13 cellular contexts compared by ENCODE assay signal in genomic region chr1:63969461-63969893, GRCh38.
DNase-seq lines count a peak whose midpoint lies in the region; ATAC-seq, FAIRE-seq and TF ChIP-seq lines count a peak whose summit lies in the region.
"Had no signal": no experiment of that assay in that cellular context is flagged by ENCODE, and none has a peak within 500 bp of the region (broad histone marks: within the 10 kb centered on the region; RNA-seq: fewer than 3 reads in every experiment).

No MANE protein-coding gene starts in this region.

- no peaks in the 10 kb centered on the region for H3K27me3 ChIP-seq in esophagus muscularis mucosa

- peaks cover 0 to 17% (median 11%) of the 10 kb centered on the region in 4 donors for H3K4me1 ChIP-seq in esophagus muscularis mucosa

- DNase-seq in SW480 (ENCODE audit: low spot score) (peak; percentile 87), kidney glomerular epithelial cell (lab: John Stamatoyannopoulos, UW) (peak; percentile 89), urothelium cell line (ENCODE audit: low spot score) (peak; percentile 91), esophagus muscularis mucosa (ENCODE audit: extremely low spot score) (no peak)
- no peak for DNase-seq in effector CD8-positive, alpha-beta T cell (lab: John Stamatoyannopoulos, UW)
- DNase-seq: activated CD4-positive, CD25-positive, alpha-beta regulatory T cell; kidney; NCI-H187 treated with DMSO at 0.1 percent for 48 hours; stimulated activated naive B cell treated with anti-CD40 and anti-IgM and Interleukin-4, amounts not matched to agents 10 μg/mL and 1 μg/mL and 100 μg/mL, for 72 hours had no signal

- ATAC-seq in HG03565 (IDR thresholded peaks at IDR 0.05; ENCODE audit: unreplicated experiment) (no peak), HG02885 (IDR thresholded peaks at IDR 0.05; ENCODE audit: poor library complexity, unreplicated experiment) (no peak)
- ATAC-seq: stimulated activated naive B cell treated with anti-CD40 and anti-IgM and Interleukin-4, amounts not matched to agents 10 μg/mL and 1 μg/mL and 100 μg/mL, for 72 hours had no signal

- no peaks in the 10 kb centered on the region for H3K36me3 ChIP-seq in esophagus muscularis mucosa
- H3K36me3 ChIP-seq: neutrophil had no signal

- TF ChIP-seq CTCF in esophagus muscularis mucosa (IDR thresholded peaks at IDR 0.05) = no peak

- no peak overlapping the region for H3K27ac ChIP-seq in esophagus muscularis mucosa (replicated peaks in 1 of 4)
- H3K27ac ChIP-seq: neutrophil had no signal

- no peak overlapping the region for H3K4me3 ChIP-seq in esophagus muscularis mucosa

- no peaks in the 10 kb centered on the region for H3K9me3 ChIP-seq in esophagus muscularis mucosa
- H3K9me3 ChIP-seq: neutrophil had no signal

- no peak for TF ChIP-seq RAD21 in Ishikawa (IDR thresholded peaks at IDR 0.05; ENCODE audit: low read depth)

- TF ChIP-seq EP300 in Ishikawa (IDR thresholded peaks at IDR 0.05; ENCODE audit: borderline replicate concordance) (no peak), esophagus muscularis mucosa (IDR thresholded peaks at IDR 0.05) (no peak)

- WGBS in esophagus muscularis mucosa = 88% methylated on average over 4 of the region's 4 CpGs

- TF ChIP-seq POLR2A in esophagus muscularis mucosa (IDR thresholded peaks at IDR 0.05; ENCODE audit: low read depth) = no peak

- peak; percentile 81 for FAIRE-seq in urothelium cell line (lab: Jason Lieb, UNC)
- FAIRE-seq: kidney had no signal

- intact Hi-C loops in esophagus muscularis mucosa (cut with DNase I) = no loop called here

TF ChIP-seq in Ishikawa, 13 proteins besides CTCF, POLR2A, EP300 and RAD21:
- TF ChIP-seq MAX (IDR thresholded peaks at IDR 0.05) = no peak
- no peak for TF ChIP-seq CEBPB (IDR thresholded peaks at IDR 0.05)
- TF ChIP-seq, protein P1, sequence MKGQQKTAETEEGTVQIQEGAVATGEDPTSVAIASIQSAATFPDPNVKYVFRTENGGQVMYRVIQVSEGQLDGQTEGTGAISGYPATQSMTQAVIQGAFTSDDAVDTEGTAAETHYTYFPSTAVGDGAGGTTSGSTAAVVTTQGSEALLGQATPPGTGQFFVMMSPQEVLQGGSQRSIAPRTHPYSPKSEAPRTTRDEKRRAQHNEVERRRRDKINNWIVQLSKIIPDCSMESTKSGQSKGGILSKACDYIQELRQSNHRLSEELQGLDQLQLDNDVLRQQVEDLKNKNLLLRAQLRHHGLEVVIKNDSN (IDR thresholded peaks at IDR 0.05) = peak; percentile 84
- no peak for TF ChIP-seq YY1 (IDR thresholded peaks at IDR 0.05; ENCODE audit: low read depth)
- TF ChIP-seq ZBTB7A (IDR thresholded peaks at IDR 0.05; ENCODE audit: low read depth) = no peak

Comparison
In these comparisons a context has a peak if more than half of its experiments do, and no peak if none do; other contexts are left out.
1. DNase-seq: peak in SW480 (single experiment), kidney glomerular epithelial cell (single experiment) and urothelium cell line (single experiment); none in effector CD8-positive, alpha-beta T cell (single experiment) and esophagus muscularis mucosa (single experiment).